Comparison of ENCODE assay signal across 1 cellular context in the genomic region with DNA sequence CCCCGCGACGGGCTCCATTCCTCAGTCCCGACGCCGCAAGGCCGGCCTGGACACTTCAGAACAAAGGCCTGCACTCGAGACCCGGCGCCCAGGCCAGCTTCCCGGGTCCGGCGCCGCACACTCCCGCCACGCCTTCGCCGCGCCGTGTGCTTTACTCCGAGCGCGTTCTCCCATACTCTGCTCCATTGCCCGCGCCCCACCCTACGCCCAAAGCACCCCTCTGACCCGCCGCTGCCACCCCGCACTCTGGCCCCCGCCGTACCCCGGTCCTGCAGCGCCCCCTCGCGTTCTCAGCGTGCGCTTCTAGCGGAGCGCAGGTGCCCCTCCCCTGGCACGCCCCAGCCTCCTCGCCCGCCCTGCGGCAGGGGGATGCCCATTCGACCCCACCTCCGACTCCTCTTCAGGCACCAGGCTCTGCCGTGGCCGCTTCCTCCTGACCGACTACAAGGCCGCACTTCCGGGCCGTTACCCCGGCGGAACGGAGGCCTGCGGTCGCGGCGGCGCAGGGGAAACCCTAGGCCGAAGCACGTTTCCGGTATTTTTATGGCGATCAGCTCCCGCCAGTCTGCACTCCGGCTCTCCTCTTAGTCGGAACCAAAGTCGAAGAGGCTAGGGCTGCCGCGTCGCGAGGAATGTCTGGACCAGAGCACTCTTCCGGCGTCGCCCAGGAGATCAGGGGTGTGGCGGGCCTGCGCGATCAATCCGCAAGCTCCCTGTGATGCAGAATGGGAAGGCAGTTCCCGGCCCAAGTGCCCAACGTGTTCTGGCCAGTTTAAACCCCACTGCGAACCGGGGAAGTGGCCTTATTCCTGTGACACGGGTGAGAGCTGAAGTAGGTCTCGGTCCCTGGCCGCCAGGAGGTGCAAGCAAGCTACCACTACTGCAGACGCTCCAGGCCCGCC.
A peak's percentile ranks its signal among the peaks of the same experiment; 100 is the strongest.
TF ChIP-seq lines count a peak whose summit lies in the region.

ZBTB45 (minus strand) TSS at position 456 of the 902 bp plus-strand sequence. CDS start 2,137 bp downstream, outside the sequence.

TF ChIP-seq in HEK293, 187 proteins besides CTCF, POLR2A, EP300 and RAD21 (continued from another document and continues in another):
- TF ChIP-seq RBAK (tag by site-specific recombination; IDR thresholded peaks at IDR 0.05): peak; percentile 17; the same call in 1 of the 2 replicates
- peak; percentile 99 for TF ChIP-seq HOXD13 (CRISPR knock-in tag; IDR thresholded peaks at IDR 0.05; ENCODE audit: borderline replicate concordance)
- no peak for TF ChIP-seq MEIS1 (CRISPR knock-in tag; IDR thresholded peaks at IDR 0.05; ENCODE audit: borderline replicate concordance)
- TF ChIP-seq ZNF302 (tag by site-specific recombination; IDR thresholded peaks at IDR 0.05; ENCODE audit: low read depth): peak; percentile 72; the same call in 1 of the 2 replicates
- TF ChIP-seq SCRT1 (tag by site-specific recombination; IDR thresholded peaks at IDR 0.05; ENCODE audit: borderline replicate concordance): no peak
- TF ChIP-seq ZNF449 (tag by site-specific recombination; IDR thresholded peaks at IDR 0.05): peak; percentile 75
- TF ChIP-seq ZNF555 (tag by site-specific recombination; conservative IDR thresholded peaks at IDR 0.05): no peak
- peak; percentile 99 for TF ChIP-seq KLF16 (tag by site-specific recombination; IDR thresholded peaks at IDR 0.05)
- TF ChIP-seq, protein P1, sequence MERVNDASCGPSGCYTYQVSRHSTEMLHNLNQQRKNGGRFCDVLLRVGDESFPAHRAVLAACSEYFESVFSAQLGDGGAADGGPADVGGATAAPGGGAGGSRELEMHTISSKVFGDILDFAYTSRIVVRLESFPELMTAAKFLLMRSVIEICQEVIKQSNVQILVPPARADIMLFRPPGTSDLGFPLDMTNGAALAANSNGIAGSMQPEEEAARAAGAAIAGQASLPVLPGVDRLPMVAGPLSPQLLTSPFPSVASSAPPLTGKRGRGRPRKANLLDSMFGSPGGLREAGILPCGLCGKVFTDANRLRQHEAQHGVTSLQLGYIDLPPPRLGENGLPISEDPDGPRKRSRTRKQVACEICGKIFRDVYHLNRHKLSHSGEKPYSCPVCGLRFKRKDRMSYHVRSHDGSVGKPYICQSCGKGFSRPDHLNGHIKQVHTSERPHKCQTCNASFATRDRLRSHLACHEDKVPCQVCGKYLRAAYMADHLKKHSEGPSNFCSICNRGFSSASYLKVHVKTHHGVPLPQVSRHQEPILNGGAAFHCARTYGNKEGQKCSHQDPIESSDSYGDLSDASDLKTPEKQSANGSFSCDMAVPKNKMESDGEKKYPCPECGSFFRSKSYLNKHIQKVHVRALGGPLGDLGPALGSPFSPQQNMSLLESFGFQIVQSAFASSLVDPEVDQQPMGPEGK (tag by site-specific recombination; IDR thresholded peaks at IDR 0.05): peak; percentile 99
- 0 out of 2 replicates have a peak, but pooled peaks have one; percentile 18 for TF ChIP-seq ZNF596 (tag by site-specific recombination; IDR thresholded peaks at IDR 0.05)
- TF ChIP-seq, protein P2, sequence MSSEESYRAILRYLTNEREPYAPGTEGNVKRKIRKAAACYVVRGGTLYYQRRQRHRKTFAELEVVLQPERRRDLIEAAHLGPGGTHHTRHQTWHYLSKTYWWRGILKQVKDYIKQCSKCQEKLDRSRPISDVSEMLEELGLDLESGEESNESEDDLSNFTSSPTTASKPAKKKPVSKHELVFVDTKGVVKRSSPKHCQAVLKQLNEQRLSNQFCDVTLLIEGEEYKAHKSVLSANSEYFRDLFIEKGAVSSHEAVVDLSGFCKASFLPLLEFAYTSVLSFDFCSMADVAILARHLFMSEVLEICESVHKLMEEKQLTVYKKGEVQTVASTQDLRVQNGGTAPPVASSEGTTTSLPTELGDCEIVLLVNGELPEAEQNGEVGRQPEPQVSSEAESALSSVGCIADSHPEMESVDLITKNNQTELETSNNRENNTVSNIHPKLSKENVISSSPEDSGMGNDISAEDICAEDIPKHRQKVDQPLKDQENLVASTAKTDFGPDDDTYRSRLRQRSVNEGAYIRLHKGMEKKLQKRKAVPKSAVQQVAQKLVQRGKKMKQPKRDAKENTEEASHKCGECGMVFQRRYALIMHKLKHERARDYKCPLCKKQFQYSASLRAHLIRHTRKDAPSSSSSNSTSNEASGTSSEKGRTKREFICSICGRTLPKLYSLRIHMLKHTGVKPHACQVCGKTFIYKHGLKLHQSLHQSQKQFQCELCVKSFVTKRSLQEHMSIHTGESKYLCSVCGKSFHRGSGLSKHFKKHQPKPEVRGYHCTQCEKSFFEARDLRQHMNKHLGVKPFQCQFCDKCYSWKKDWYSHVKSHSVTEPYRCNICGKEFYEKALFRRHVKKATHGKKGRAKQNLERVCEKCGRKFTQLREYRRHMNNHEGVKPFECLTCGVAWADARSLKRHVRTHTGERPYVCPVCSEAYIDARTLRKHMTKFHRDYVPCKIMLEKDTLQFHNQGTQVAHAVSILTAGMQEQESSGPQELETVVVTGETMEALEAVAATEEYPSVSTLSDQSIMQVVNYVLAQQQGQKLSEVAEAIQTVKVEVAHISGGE (tag by site-specific recombination; conservative IDR thresholded peaks at IDR 0.05; ENCODE audit: low read depth): peak; percentile 100
- TF ChIP-seq ZNF324 (tag by site-specific recombination; IDR thresholded peaks at IDR 0.05): peak; percentile 99
- TF ChIP-seq ZNF311 (tag by site-specific recombination; IDR thresholded peaks at IDR 0.05; ENCODE audit: borderline replicate concordance): no peak
- TF ChIP-seq ZNF292 (tag by site-specific recombination; IDR thresholded peaks at IDR 0.05; ENCODE audit: borderline replicate concordance, low read depth): no peak
- TF ChIP-seq ZNF248 (tag by site-specific recombination; IDR thresholded peaks at IDR 0.05): no peak
- TF ChIP-seq ZNF16 (tag by site-specific recombination; IDR thresholded peaks at IDR 0.05; ENCODE audit: low read depth): no peak
- no peak for TF ChIP-seq ZNF114 (tag by site-specific recombination; IDR thresholded peaks at IDR 0.05)
- TF ChIP-seq ZNF239 (tag by site-specific recombination; IDR thresholded peaks at IDR 0.05): peak; percentile 88
- TF ChIP-seq ZBTB7A (tag by site-specific recombination; IDR thresholded peaks at IDR 0.05; ENCODE audit: low read depth): peak; percentile 98
- TF ChIP-seq ZNF223 (tag by site-specific recombination; IDR thresholded peaks at IDR 0.05): no peak
- peak; percentile 96 for TF ChIP-seq ZNF24 (tag by site-specific recombination; IDR thresholded peaks at IDR 0.05)
- TF ChIP-seq ZNF174 (tag by site-specific recombination; IDR thresholded peaks at IDR 0.05): no peak
- TF ChIP-seq ZNF558 (tag by site-specific recombination; IDR thresholded peaks at IDR 0.05): peak; percentile 55; the same call in 1 of the 2 replicates
- TF ChIP-seq, protein P3, sequence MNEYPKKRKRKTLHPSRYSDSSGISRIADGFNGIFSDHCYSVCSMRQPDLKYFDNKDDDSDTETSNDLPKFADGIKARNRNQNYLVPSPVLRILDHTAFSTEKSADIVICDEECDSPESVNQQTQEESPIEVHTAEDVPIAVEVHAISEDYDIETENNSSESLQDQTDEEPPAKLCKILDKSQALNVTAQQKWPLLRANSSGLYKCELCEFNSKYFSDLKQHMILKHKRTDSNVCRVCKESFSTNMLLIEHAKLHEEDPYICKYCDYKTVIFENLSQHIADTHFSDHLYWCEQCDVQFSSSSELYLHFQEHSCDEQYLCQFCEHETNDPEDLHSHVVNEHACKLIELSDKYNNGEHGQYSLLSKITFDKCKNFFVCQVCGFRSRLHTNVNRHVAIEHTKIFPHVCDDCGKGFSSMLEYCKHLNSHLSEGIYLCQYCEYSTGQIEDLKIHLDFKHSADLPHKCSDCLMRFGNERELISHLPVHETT (tag by site-specific recombination; IDR thresholded peaks at IDR 0.05): peak; percentile 97
- no peak for TF ChIP-seq ZNF132 (tag by site-specific recombination; IDR thresholded peaks at IDR 0.05; ENCODE audit: borderline replicate concordance)
- peak; percentile 62; the same call in 1 of the 2 replicates for TF ChIP-seq ZNF146 (tag by site-specific recombination; IDR thresholded peaks at IDR 0.05)
- no peak for TF ChIP-seq ZNF175 (tag by site-specific recombination; IDR thresholded peaks at IDR 0.05)
- peak; percentile 86; the same call in 1 of the 2 replicates for TF ChIP-seq OVOL3 (tag by site-specific recombination; IDR thresholded peaks at IDR 0.05)
- peak; percentile 95 for TF ChIP-seq SP3 (tag by site-specific recombination; IDR thresholded peaks at IDR 0.05)
- TF ChIP-seq, protein P4, sequence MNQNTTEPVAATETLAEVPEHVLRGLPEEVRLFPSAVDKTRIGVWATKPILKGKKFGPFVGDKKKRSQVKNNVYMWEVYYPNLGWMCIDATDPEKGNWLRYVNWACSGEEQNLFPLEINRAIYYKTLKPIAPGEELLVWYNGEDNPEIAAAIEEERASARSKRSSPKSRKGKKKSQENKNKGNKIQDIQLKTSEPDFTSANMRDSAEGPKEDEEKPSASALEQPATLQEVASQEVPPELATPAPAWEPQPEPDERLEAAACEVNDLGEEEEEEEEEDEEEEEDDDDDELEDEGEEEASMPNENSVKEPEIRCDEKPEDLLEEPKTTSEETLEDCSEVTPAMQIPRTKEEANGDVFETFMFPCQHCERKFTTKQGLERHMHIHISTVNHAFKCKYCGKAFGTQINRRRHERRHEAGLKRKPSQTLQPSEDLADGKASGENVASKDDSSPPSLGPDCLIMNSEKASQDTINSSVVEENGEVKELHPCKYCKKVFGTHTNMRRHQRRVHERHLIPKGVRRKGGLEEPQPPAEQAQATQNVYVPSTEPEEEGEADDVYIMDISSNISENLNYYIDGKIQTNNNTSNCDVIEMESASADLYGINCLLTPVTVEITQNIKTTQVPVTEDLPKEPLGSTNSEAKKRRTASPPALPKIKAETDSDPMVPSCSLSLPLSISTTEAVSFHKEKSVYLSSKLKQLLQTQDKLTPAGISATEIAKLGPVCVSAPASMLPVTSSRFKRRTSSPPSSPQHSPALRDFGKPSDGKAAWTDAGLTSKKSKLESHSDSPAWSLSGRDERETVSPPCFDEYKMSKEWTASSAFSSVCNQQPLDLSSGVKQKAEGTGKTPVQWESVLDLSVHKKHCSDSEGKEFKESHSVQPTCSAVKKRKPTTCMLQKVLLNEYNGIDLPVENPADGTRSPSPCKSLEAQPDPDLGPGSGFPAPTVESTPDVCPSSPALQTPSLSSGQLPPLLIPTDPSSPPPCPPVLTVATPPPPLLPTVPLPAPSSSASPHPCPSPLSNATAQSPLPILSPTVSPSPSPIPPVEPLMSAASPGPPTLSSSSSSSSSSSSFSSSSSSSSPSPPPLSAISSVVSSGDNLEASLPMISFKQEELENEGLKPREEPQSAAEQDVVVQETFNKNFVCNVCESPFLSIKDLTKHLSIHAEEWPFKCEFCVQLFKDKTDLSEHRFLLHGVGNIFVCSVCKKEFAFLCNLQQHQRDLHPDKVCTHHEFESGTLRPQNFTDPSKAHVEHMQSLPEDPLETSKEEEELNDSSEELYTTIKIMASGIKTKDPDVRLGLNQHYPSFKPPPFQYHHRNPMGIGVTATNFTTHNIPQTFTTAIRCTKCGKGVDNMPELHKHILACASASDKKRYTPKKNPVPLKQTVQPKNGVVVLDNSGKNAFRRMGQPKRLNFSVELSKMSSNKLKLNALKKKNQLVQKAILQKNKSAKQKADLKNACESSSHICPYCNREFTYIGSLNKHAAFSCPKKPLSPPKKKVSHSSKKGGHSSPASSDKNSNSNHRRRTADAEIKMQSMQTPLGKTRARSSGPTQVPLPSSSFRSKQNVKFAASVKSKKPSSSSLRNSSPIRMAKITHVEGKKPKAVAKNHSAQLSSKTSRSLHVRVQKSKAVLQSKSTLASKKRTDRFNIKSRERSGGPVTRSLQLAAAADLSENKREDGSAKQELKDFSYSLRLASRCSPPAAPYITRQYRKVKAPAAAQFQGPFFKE (tag by site-specific recombination; IDR thresholded peaks at IDR 0.05; ENCODE audit: borderline replicate concordance): 0 out of 2 replicates have a peak, but pooled peaks have one; percentile 79
- no peak for TF ChIP-seq ZNF544 (tag by site-specific recombination; IDR thresholded peaks at IDR 0.05)
- no peak for TF ChIP-seq ZNF274 (IDR thresholded peaks at IDR 0.05; ENCODE audit: low read length)
- no peak for TF ChIP-seq ZNF274 (tag by site-specific recombination; IDR thresholded peaks at IDR 0.05; ENCODE audit: borderline replicate concordance)
- TF ChIP-seq, protein P5, sequence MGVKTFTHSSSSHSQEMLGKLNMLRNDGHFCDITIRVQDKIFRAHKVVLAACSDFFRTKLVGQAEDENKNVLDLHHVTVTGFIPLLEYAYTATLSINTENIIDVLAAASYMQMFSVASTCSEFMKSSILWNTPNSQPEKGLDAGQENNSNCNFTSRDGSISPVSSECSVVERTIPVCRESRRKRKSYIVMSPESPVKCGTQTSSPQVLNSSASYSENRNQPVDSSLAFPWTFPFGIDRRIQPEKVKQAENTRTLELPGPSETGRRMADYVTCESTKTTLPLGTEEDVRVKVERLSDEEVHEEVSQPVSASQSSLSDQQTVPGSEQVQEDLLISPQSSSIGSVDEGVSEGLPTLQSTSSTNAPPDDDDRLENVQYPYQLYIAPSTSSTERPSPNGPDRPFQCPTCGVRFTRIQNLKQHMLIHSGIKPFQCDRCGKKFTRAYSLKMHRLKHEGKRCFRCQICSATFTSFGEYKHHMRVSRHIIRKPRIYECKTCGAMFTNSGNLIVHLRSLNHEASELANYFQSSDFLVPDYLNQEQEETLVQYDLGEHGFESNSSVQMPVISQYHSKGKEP (tag by site-specific recombination; IDR thresholded peaks at IDR 0.05): peak; percentile 52; the same call in 1 of the 2 replicates
- peak; percentile 72 for TF ChIP-seq ZNF768 (tag by site-specific recombination; IDR thresholded peaks at IDR 0.05)
- peak; percentile 90 for TF ChIP-seq ZNF76 (tag by site-specific recombination; IDR thresholded peaks at IDR 0.05; ENCODE audit: borderline replicate concordance, low read depth)
- peak; percentile 88; the same call in 1 of the 2 replicates for TF ChIP-seq REPIN1 (tag by site-specific recombination; IDR thresholded peaks at IDR 0.05; ENCODE audit: low read depth)
- TF ChIP-seq, protein P6, sequence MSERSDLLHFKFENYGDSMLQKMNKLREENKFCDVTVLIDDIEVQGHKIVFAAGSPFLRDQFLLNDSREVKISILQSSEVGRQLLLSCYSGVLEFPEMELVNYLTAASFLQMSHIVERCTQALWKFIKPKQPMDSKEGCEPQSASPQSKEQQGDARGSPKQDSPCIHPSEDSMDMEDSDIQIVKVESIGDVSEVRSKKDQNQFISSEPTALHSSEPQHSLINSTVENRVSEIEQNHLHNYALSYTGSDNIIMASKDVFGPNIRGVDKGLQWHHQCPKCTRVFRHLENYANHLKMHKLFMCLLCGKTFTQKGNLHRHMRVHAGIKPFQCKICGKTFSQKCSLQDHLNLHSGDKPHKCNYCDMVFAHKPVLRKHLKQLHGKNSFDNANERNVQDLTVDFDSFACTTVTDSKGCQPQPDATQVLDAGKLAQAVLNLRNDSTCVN (tag by site-specific recombination; optimal IDR thresholded peaks at IDR 0.05): peak; percentile 95
- TF ChIP-seq ZNF211 (tag by site-specific recombination; IDR thresholded peaks at IDR 0.05; ENCODE audit: low read depth): no peak
